Comparison of ENCODE assay signal across 8 cellular contexts in genomic region chr6:108355890-108356289, GRCh38.
"Had no signal": no experiment of that assay in that cellular context is flagged by ENCODE, and none has a peak within 500 bp of the region (broad histone marks: within the 10 kb centered on the region; RNA-seq: fewer than 3 reads in every experiment).

No MANE protein-coding gene starts in this region.

- H3K36me3 ChIP-seq: HAP-1 had no signal

- H3K27ac ChIP-seq: GM23248, HL-60 had no signal

- H3K9ac ChIP-seq: GM23248 had no signal

- H3K9me3 ChIP-seq: HAP-1 had no signal

- ATAC-seq: HCT116, HepG2 had no signal

- DNase-seq: GM23248, GOT3, H7, HFFc6 had no signal

- H3K4me3 ChIP-seq: GM23248, HAP-1 had no signal
